In genomic region chr3:146966124-146966523, GRCh38 we compare ENCODE assay signal across 12 cellular contexts.
DNase-seq lines count a peak whose midpoint lies in the region; ATAC-seq and TF ChIP-seq lines count a peak whose summit lies in the region.
"Had no signal": no experiment of that assay in that cellular context is flagged by ENCODE, and none has a peak within 500 bp of the region (broad histone marks: within the 10 kb centered on the region; RNA-seq: fewer than 3 reads in every experiment).

No MANE protein-coding gene starts in this region.

- RAD21 ChIA-PET in HCT116 (lab: Charles Lee; ENCODE audit: low non-redundant PET in 1 of 2, low total read pairs in 2 of 2, uncharacterized antibody in 2 of 2, unreplicated experiment in 2 of 2) = no interaction called here

- H3K36me3 Mint-ChIP-seq in WTC11 = no peaks in the 10 kb centered on the region
- no peaks in the 10 kb centered on the region for H3K36me3 Mint-ChIP-seq in stimulated activated effector memory CD8-positive, alpha-beta T cell treated with anti-CD3 and anti-CD28 coated beads, Interleukin-12 subunit alpha, Interleukin-12 subunit beta, amount 100 ng/mL, for 72 hours
- H3K36me3 Mint-ChIP-seq: CD4-positive, CD25-positive, alpha-beta regulatory T cell had no signal

- H3K4me3 ChIP-seq in A673 (ENCODE audit: low read depth, low read length, poor library complexity, severe bottlenecking) = no peak overlapping the region
- no peak overlapping the region for H3K4me3 ChIP-seq in HCT116 (replicated peaks in 1 of 2; ENCODE audit: low read depth in 1 of 2, low read length in 2 of 2)
- H3K4me3 ChIP-seq in iPS DF 6.9 (ENCODE audit: low read length) = no peak overlapping the region
- H3K4me3 ChIP-seq in Karpas-422 (ENCODE audit: low read length) = no peak overlapping the region
- no peak overlapping the region for H3K4me3 ChIP-seq in breast epithelium
- H3K4me3 ChIP-seq: BLaER1 treated with 17β-estradiol and CSF1 and Interleukin-3, amounts not matched to agents 10 nM and 100 nM had no signal

- POLR2A ChIA-PET in A673 (lab: Charles Lee; ENCODE audit: low non-redundant PET) = no interaction called here
- POLR2A ChIA-PET in HCT116 (lab: Charles Lee) = no interaction called here
- POLR2A ChIA-PET in WTC11 (lab: Charles Lee) = no interaction called here

- H3K27ac Mint-ChIP-seq in WTC11 = no peak overlapping the region
- H3K27ac Mint-ChIP-seq in stimulated activated effector memory CD8-positive, alpha-beta T cell treated with anti-CD3 and anti-CD28 coated beads, Interleukin-12 subunit alpha, Interleukin-12 subunit beta, amount 100 ng/mL, for 72 hours = no peak overlapping the region
- H3K27ac Mint-ChIP-seq: CD4-positive, CD25-positive, alpha-beta regulatory T cell had no signal

- H3K4me3 Mint-ChIP-seq in WTC11 = no peak overlapping the region
- no peak overlapping the region for H3K4me3 Mint-ChIP-seq in stimulated activated effector memory CD8-positive, alpha-beta T cell treated with anti-CD3 and anti-CD28 coated beads, Interleukin-12 subunit alpha, Interleukin-12 subunit beta, amount 100 ng/mL, for 72 hours
- H3K4me3 Mint-ChIP-seq: CD4-positive, CD25-positive, alpha-beta regulatory T cell had no signal

- BruUV-seq in A673 (replicated peaks; lab: Mats Ljungman, UMichigan) (no TSS peak), HCT116 (replicated peaks; lab: Mats Ljungman, UMichigan) (no TSS peak)

- no peaks in the 10 kb centered on the region for H3K9me3 ChIP-seq in A673 (ENCODE audit: low read depth, low read length, poor library complexity, severe bottlenecking)
- H3K9me3 ChIP-seq in HCT116 (ENCODE audit: control insufficient read depth in 1 of 2, insufficient read depth in 1 of 2, low read depth in 1 of 2, low read length in 2 of 2) = no peaks in the 10 kb centered on the region
- no peaks in the 10 kb centered on the region for H3K9me3 ChIP-seq in iPS DF 6.9 (ENCODE audit: control insufficient read depth, insufficient read depth, low read length)
- H3K9me3 ChIP-seq in Karpas-422 (ENCODE audit: low read length) = peaks cover 8% of the 10 kb centered on the region
- H3K9me3 ChIP-seq in breast epithelium = no peaks in the 10 kb centered on the region
- H3K9me3 ChIP-seq: BLaER1 treated with 17β-estradiol and CSF1 and Interleukin-3, amounts not matched to agents 10 nM and 100 nM had no signal

- H3K27me3 Mint-ChIP-seq in WTC11 (ENCODE audit: low read depth) = no peaks in the 10 kb centered on the region; the same call in 1 of the 2 replicates
- H3K27me3 Mint-ChIP-seq: CD4-positive, CD25-positive, alpha-beta regulatory T cell had no signal

- H3K9me2 ChIP-seq in HCT116 (ENCODE audit: insufficient read depth) = no peaks in the 10 kb centered on the region
- H3K9me2 ChIP-seq in Karpas-422 (replicated peaks; ENCODE audit: insufficient read depth, low read length) = no peaks in the 10 kb centered on the region

- ATAC-seq in HCT116 (no peak), WTC11 (peak; percentile 93), HG03442 (IDR thresholded peaks at IDR 0.05; ENCODE audit: unreplicated experiment) (no peak)
- ATAC-seq in stimulated activated effector memory CD8-positive, alpha-beta T cell treated with anti-CD3 and anti-CD28 coated beads, Interleukin-12 subunit alpha, Interleukin-12 subunit beta, amount 100 ng/mL, for 72 hours = no peak

- H4K20me1 ChIP-seq in HCT116 (ENCODE audit: insufficient read depth) (no peaks in the 10 kb centered on the region), Karpas-422 (ENCODE audit: insufficient read depth, low read depth, low read length) (no peaks in the 10 kb centered on the region)
- H4K20me1 ChIP-seq: BLaER1 treated with 17β-estradiol and CSF1 and Interleukin-3, amounts not matched to agents 10 nM and 100 nM had no signal

- no peak; the same call in 1 of the 2 replicates for TF ChIP-seq CTCF in A673 (conservative IDR thresholded peaks at IDR 0.05; ENCODE audit: low read depth, low read length)
- TF ChIP-seq CTCF in HCT116 (IDR thresholded peaks at IDR 0.05 in 2 of 3, conservative IDR thresholded peaks at IDR 0.05 in 1 of 3; ENCODE audit: borderline replicate concordance in 1 of 3, insufficient read depth in 1 of 3, low read depth in 2 of 3, low read length in 2 of 3) = no peak
- no peak for TF ChIP-seq CTCF in WTC11 (IDR thresholded peaks at IDR 0.05)
- no peak for TF ChIP-seq CTCF in breast epithelium (IDR thresholded peaks at IDR 0.05)

- H3K27ac ChIP-seq in A673 (ENCODE audit: low read depth, low read length, poor library complexity, severe bottlenecking) = peak overlapping the region; percentile 85
- no peak overlapping the region for H3K27ac ChIP-seq in HCT116 (ENCODE audit: low read depth, low read length)
- no peak overlapping the region for H3K27ac ChIP-seq in iPS DF 6.9 (ENCODE audit: low read length)
- H3K27ac ChIP-seq in Karpas-422 (ENCODE audit: low read length) = no peak overlapping the region
- H3K27ac ChIP-seq in breast epithelium = no peak overlapping the region
- H3K27ac ChIP-seq: BLaER1 treated with 17β-estradiol and CSF1 and Interleukin-3, amounts not matched to agents 10 nM and 100 nM had no signal

- CTCF ChIA-PET in A673 (lab: Charles Lee) = no interaction called here
- CTCF ChIA-PET in HCT116 (lab: Charles Lee) = no interaction called here
- CTCF ChIA-PET in WTC11 (lab: Charles Lee) = interaction anchor here (0.6 to 1.6 kb wide), 12 partner anchors 8 to 901 kb away, joined by 3 to 6 read pairs (median 3); no protein-coding TSS in a partner anchor

- no peaks in the 10 kb centered on the region for H3K27me3 ChIP-seq in A673 (replicated peaks; ENCODE audit: insufficient read depth, low read depth, low read length, poor library complexity)
- no peaks in the 10 kb centered on the region for H3K27me3 ChIP-seq in HCT116 (ENCODE audit: insufficient read depth, low read length)
- no peaks in the 10 kb centered on the region for H3K27me3 ChIP-seq in iPS DF 6.9 (ENCODE audit: control insufficient read depth, insufficient read depth, low read length)
- no peaks in the 10 kb centered on the region for H3K27me3 ChIP-seq in Karpas-422 (ENCODE audit: low read length)
- no peaks in the 10 kb centered on the region for H3K27me3 ChIP-seq in breast epithelium
- H3K27me3 ChIP-seq: BLaER1 treated with 17β-estradiol and CSF1 and Interleukin-3, amounts not matched to agents 10 nM and 100 nM had no signal

- no CpG with 5 or more reads among the region's 3 CpGs for WGBS in iPS DF 6.9 (ENCODE audit: insufficient coverage, insufficient read length)

- no peaks in the 10 kb centered on the region for H3K36me3 ChIP-seq in A673 (ENCODE audit: insufficient read depth, low read length, poor library complexity, severe bottlenecking)
- no peaks in the 10 kb centered on the region for H3K36me3 ChIP-seq in HCT116 (ENCODE audit: control insufficient read depth in 1 of 2, insufficient read depth in 2 of 2, low read length in 2 of 2)
- no peaks in the 10 kb centered on the region for H3K36me3 ChIP-seq in iPS DF 6.9 (ENCODE audit: control insufficient read depth, insufficient read depth, low read length)
- H3K36me3 ChIP-seq in Karpas-422 (ENCODE audit: insufficient read depth, low read length) = no peaks in the 10 kb centered on the region
- no peaks in the 10 kb centered on the region for H3K36me3 ChIP-seq in breast epithelium
- H3K36me3 ChIP-seq: BLaER1 treated with 17β-estradiol and CSF1 and Interleukin-3, amounts not matched to agents 10 nM and 100 nM had no signal

- DNase-seq in A673 (ENCODE audit: low spot score) (no peak), HCT116 (ENCODE audit: low read depth, low spot score) (no peak), WTC11 (ENCODE audit: low spot score) (no peak), iPS DF 6.9 (ENCODE audit: low read depth, low spot score) (peak; percentile 2), Karpas-422 (no peak), breast epithelium (ENCODE audit: low spot score in 2 of 2) (no peak)
- no peak for DNase-seq in stimulated activated effector memory CD8-positive, alpha-beta T cell treated with anti-CD3 and anti-CD28 coated beads, Interleukin-12 subunit alpha, Interleukin-12 subunit beta, amount 100 ng/mL, for 72 hours (ENCODE audit: low spot score in 2 of 2)
- DNase-seq: 8988T; ACHN; CD4-positive, CD25-positive, alpha-beta regulatory T cell had no signal

- H3K4me1 ChIP-seq in A673 (ENCODE audit: insufficient read depth, low read length, poor library complexity, severe bottlenecking) (peaks cover 31% of the 10 kb centered on the region), HCT116 (ENCODE audit: control insufficient read depth in 1 of 2, insufficient read depth in 2 of 2, low read length in 2 of 2) (peaks cover 7 to 29% of the 10 kb centered on the region in 2 experiments; a peak in 3 of 4 replicates), iPS DF 6.9 (ENCODE audit: control insufficient read depth, insufficient read depth, low read length) (no peaks in the 10 kb centered on the region), Karpas-422 (ENCODE audit: low read length) (no peaks in the 10 kb centered on the region), breast epithelium (no peaks in the 10 kb centered on the region)

- peak overlapping the region; percentile 34 for H2AFZ ChIP-seq in HCT116 (ENCODE audit: low read depth, low read length, poor library complexity, severe bottlenecking)
- no peak overlapping the region for H2AFZ ChIP-seq in Karpas-422 (ENCODE audit: low read length)

- TF ChIP-seq POLR2A in HCT116 (IDR thresholded peaks at IDR 0.05; ENCODE audit: borderline replicate concordance, extremely low read depth, insufficient read depth, insufficient read length) = no peak
- TF ChIP-seq POLR2A in breast epithelium (IDR thresholded peaks at IDR 0.05) = no peak

- H3K9ac ChIP-seq in HCT116 (ENCODE audit: low read length) (no peak overlapping the region), Karpas-422 (ENCODE audit: low read length) (no peak overlapping the region)
- H3K9ac ChIP-seq: BLaER1 treated with 17β-estradiol and CSF1 and Interleukin-3, amounts not matched to agents 10 nM and 100 nM had no signal

- no peak for TF ChIP-seq RAD21 in HCT116 (IDR thresholded peaks at IDR 0.05; ENCODE audit: low read depth)

- no peaks in the 10 kb centered on the region for H3K9me3 Mint-ChIP-seq in WTC11
- H3K9me3 Mint-ChIP-seq in stimulated activated effector memory CD8-positive, alpha-beta T cell treated with anti-CD3 and anti-CD28 coated beads, Interleukin-12 subunit alpha, Interleukin-12 subunit beta, amount 100 ng/mL, for 72 hours = peaks cover 18% of the 10 kb centered on the region

- intact Hi-C loops in A673 (cut with micrococcal nuclease; ENCODE audit: unreplicated experiment) = loop anchor here (5.0 kb wide), 1 partner anchor 176 kb away; no protein-coding TSS in a partner anchor
- intact Hi-C loops in HCT116 (cut with micrococcal nuclease) = no loop called here
- intact Hi-C loops in breast epithelium (cut with DNase I; ENCODE audit: low total_unique reads) = no loop called here

- peaks cover 16% of the 10 kb centered on the region for H3K4me1 Mint-ChIP-seq in WTC11
- H3K4me1 Mint-ChIP-seq in stimulated activated effector memory CD8-positive, alpha-beta T cell treated with anti-CD3 and anti-CD28 coated beads, Interleukin-12 subunit alpha, Interleukin-12 subunit beta, amount 100 ng/mL, for 72 hours = no peaks in the 10 kb centered on the region
- H3K4me1 Mint-ChIP-seq: CD4-positive, CD25-positive, alpha-beta regulatory T cell had no signal

- H3K4me2 ChIP-seq in HCT116 (ENCODE audit: low read length) (no peak overlapping the region), Karpas-422 (ENCODE audit: low read depth, low read length, poor library complexity, severe bottlenecking) (no peak overlapping the region)
- H3K4me2 ChIP-seq: BLaER1 treated with 17β-estradiol and CSF1 and Interleukin-3, amounts not matched to agents 10 nM and 100 nM had no signal

- H3K79me2 ChIP-seq in HCT116 (ENCODE audit: insufficient read depth, low read length) (no peaks in the 10 kb centered on the region), Karpas-422 (ENCODE audit: low read length) (no peaks in the 10 kb centered on the region)
